1 cellular context compared by ENCODE assay signal in genomic region chr7:134520130-134520529, GRCh38.
TF ChIP-seq lines count a peak whose summit lies in the region.

No MANE protein-coding gene starts in this region.

TF ChIP-seq in IMR-90, 13 proteins besides CTCF, POLR2A, EP300 and RAD21 (continued from another document):
- no peak for TF ChIP-seq BHLHE40 (IDR thresholded peaks at IDR 0.05; ENCODE audit: low read depth, low read length)
- TF ChIP-seq MAFK (IDR thresholded peaks at IDR 0.05; ENCODE audit: low read depth, low read length), result no peak
- TF ChIP-seq RFX5 (IDR thresholded peaks at IDR 0.05; ENCODE audit: low read depth, low read length), result no peak
- no peak for TF ChIP-seq NFE2L2 (IDR thresholded peaks at IDR 0.05; ENCODE audit: low read depth, low read length)
